8 cellular contexts compared by ENCODE assay signal in genomic region chr2:216108310-216108966, GRCh38. TPM values are rescaled to one million over a fixed set of nuclear protein-coding genes. Genes with fewer than 3 reads are reported as not detected.
DNase-seq lines count a peak whose midpoint lies in the region; ATAC-seq, FAIRE-seq and TF ChIP-seq lines count a peak whose summit lies in the region.

No MANE protein-coding gene starts in this region.

- H2AFZ ChIP-seq in neural cell (ENCODE audit: low read depth, low read length), result peak overlapping the region; percentile 69

- TF ChIP-seq EP300 in neural cell (conservative IDR thresholded peaks at IDR 0.05; ENCODE audit: poor library complexity, severe bottlenecking), result no peak

- POLR2A ChIA-PET in CD4-positive, alpha-beta memory T cell (lab: Charles Lee; ENCODE audit: partially characterized antibody), result interaction anchor here (0.9 to 4.0 kb wide), 12 partner anchors 15 to 390 kb away, joined by 3 to 61 read pairs (median 4); partner anchors contain the start of genes PECR, RPL37A, SMARCAL1 and TMEM169

- H3K9me3 Mint-ChIP-seq in CD4-positive, alpha-beta memory T cell, result peaks cover 0 to 7% (median 0%) of the 10 kb centered on the region in 8 donors

- no peaks in the 10 kb centered on the region for H3K9me2 ChIP-seq in neural cell (ENCODE audit: insufficient read depth, low read length)

- in situ Hi-C loops in ACHN (cut with HindIII; ENCODE audit: low pct_ligation_motif_present, low pct_unique_long_range_greater_than_20kb, low sequenced_read_pairs), result no loop called here

- peaks cover 43% of the 10 kb centered on the region for H3K4me1 ChIP-seq in CD4-positive, alpha-beta memory T cell (ENCODE audit: insufficient read depth, low read length)

- H3K4me2 ChIP-seq in neural cell (ENCODE audit: low read length), result peak overlapping the region; percentile 54

- no peak for DNase-seq in CD4-positive, alpha-beta memory T cell
- DNase-seq in NB4 (ENCODE audit: low read depth) (peak; percentile 30), coronary artery (ENCODE audit: low spot score) (no peak), GM19239 (ENCODE audit: insufficient read length, low spot score) (no peak), ACHN (no peak)

- no peak for TF ChIP-seq RAD21 in neural cell (conservative IDR thresholded peaks at IDR 0.05)

- peaks cover 22 to 42% of the 10 kb centered on the region in 2 donors for H3K36me3 Mint-ChIP-seq in CD4-positive, alpha-beta memory T cell

- TF ChIP-seq CTCF in NB4 (IDR thresholded peaks at IDR 0.05; ENCODE audit: low read depth, low read length), result no peak
- no peak for TF ChIP-seq CTCF in coronary artery (IDR thresholded peaks at IDR 0.05)
- TF ChIP-seq CTCF in neural cell (IDR thresholded peaks at IDR 0.05; ENCODE audit: poor library complexity, severe bottlenecking), result no peak

- peaks cover 2 to 3% of the 10 kb centered on the region in 2 donors for H3K27me3 Mint-ChIP-seq in CD4-positive, alpha-beta memory T cell

- H3K27ac Mint-ChIP-seq in CD4-positive, alpha-beta memory T cell, result peak overlapping the region; percentile 90 to 100 (median 100)

- H3K4me1 Mint-ChIP-seq in CD4-positive, alpha-beta memory T cell, result peaks cover 32 to 53% (median 42%) of the 10 kb centered on the region in 4 donors

- peak overlapping the region; percentile 98 for H3K27ac ChIP-seq in CD4-positive, alpha-beta memory T cell (ENCODE audit: low read depth, low read length)
- H3K27ac ChIP-seq in coronary artery (no peak overlapping the region), neural cell (ENCODE audit: low read length) (peak overlapping the region; percentile 64)

- H3K4me3 Mint-ChIP-seq in CD4-positive, alpha-beta memory T cell, result peak overlapping the region; percentile 83 to 100 (median 100)

- CTCF ChIA-PET in CD4-positive, alpha-beta memory T cell (lab: Charles Lee; ENCODE audit: partially characterized antibody), result interaction anchor here (0.9 to 5.0 kb wide), 9 partner anchors 11 to 306 kb away, joined by 3 to 64 read pairs (median 6); partner anchors contain the start of genes PECR and TMEM169

- intact Hi-C loops in CD4-positive, alpha-beta memory T cell (cut with micrococcal nuclease), result loop anchor here (5.0 kb wide), 1 partner anchor 796 kb away; the partner anchor contains the start of gene ATIC

- H3K79me2 ChIP-seq in neural cell (replicated peaks; ENCODE audit: insufficient read depth, low read length), result peaks cover 31% of the 10 kb centered on the region

- H3K4me3 ChIP-seq in CD4-positive, alpha-beta memory T cell (ENCODE audit: low read length in 2 of 2), result peak overlapping the region in 1 of 2 donors; percentile 11
- H3K4me3 ChIP-seq in NB4 (ENCODE audit: low read depth, low read length) (peak overlapping the region; percentile 69), coronary artery (peak overlapping the region; percentile 75), neural cell (ENCODE audit: low read length) (peak overlapping the region; percentile 87)

- no peaks in the 10 kb centered on the region for H3K27me3 ChIP-seq in CD4-positive, alpha-beta memory T cell (ENCODE audit: insufficient read depth, low read length)
- H3K27me3 ChIP-seq in neural cell (ENCODE audit: insufficient read depth, low read depth, low read length), result no peaks in the 10 kb centered on the region

- TF ChIP-seq POLR2A in NB4 (IDR thresholded peaks at IDR 0.05; ENCODE audit: extremely low read depth, insufficient read length), result no peak

- FAIRE-seq in GM19239 (lab: Jason Lieb, UNC), result no peak

- no peak for ATAC-seq in HG02981 (IDR thresholded peaks at IDR 0.05; ENCODE audit: unreplicated experiment)
- no peak for ATAC-seq in GM21423 (IDR thresholded peaks at IDR 0.05; ENCODE audit: unreplicated experiment)

- no peaks in the 10 kb centered on the region for H3K9me3 ChIP-seq in CD4-positive, alpha-beta memory T cell (ENCODE audit: control insufficient read depth in 1 of 2, low read length in 2 of 2)
- H3K9me3 ChIP-seq in neural cell (ENCODE audit: low read length), result no peaks in the 10 kb centered on the region

- H3K36me3 ChIP-seq in CD4-positive, alpha-beta memory T cell (ENCODE audit: insufficient read depth, low read length), result peaks cover 26% of the 10 kb centered on the region
- peaks cover 3% of the 10 kb centered on the region for H3K36me3 ChIP-seq in neural cell (ENCODE audit: insufficient read depth, low read length)

- peak overlapping the region; percentile 49 for H3K9ac ChIP-seq in neural cell (ENCODE audit: low read length)

- no peaks in the 10 kb centered on the region for H3F3A ChIP-seq in neural cell (ENCODE audit: insufficient read depth, low read length, poor library complexity, severe bottlenecking)

- H4K20me1 ChIP-seq in neural cell (ENCODE audit: insufficient read depth), result no peaks in the 10 kb centered on the region

TF ChIP-seq in neural cell, 6 proteins besides CTCF, POLR2A, EP300 and RAD21:
- no peak for TF ChIP-seq SMC3 (conservative IDR thresholded peaks at IDR 0.05; ENCODE audit: poor library complexity)
- no peak for TF ChIP-seq MXI1 (conservative IDR thresholded peaks at IDR 0.05; ENCODE audit: poor library complexity, severe bottlenecking)
- TF ChIP-seq EZH2 (IDR thresholded peaks at IDR 0.05; ENCODE audit: borderline replicate concordance, insufficient read depth, low read length, poor library complexity, severe bottlenecking), result no peak
- TF ChIP-seq POLR2AphosphoS5 (IDR thresholded peaks at IDR 0.05), result no peak
- TF ChIP-seq TAF1 (IDR thresholded peaks at IDR 0.05; ENCODE audit: low read depth), result no peak
- no peak for TF ChIP-seq REST (IDR thresholded peaks at IDR 0.05; ENCODE audit: borderline replicate concordance)

RNA-seq across cellular contexts. Expression of gene XRCC5, which starts 0.7 kb away (rescaled TPM):
- total RNA-seq in CD4-positive, alpha-beta memory T cell, result 100 to 1,000 TPM; 235 to 240 TPM
- polyA plus RNA-seq in CD4-positive, alpha-beta memory T cell, result 100 to 1,000 TPM; 305 to 348 TPM
- polyA plus RNA-seq in neural cell, result 270 and 279 TPM in 2 replicates
- 609 and 718 TPM in 2 replicates for polyA minus RNA-seq in neural cell

RNA-seq across cellular contexts. Expression of gene TMEM169, which starts 26.7 kb away (rescaled TPM):
- 1 to 10 TPM; 3.6 to 5.1 TPM for total RNA-seq in CD4-positive, alpha-beta memory T cell
- 1 to 10 TPM; 2.0 to 2.4 TPM for polyA plus RNA-seq in CD4-positive, alpha-beta memory T cell
- polyA plus RNA-seq in neural cell, result 28.8 and 29.6 TPM in 2 replicates
- 58.9 and 60.4 TPM in 2 replicates for polyA minus RNA-seq in neural cell

RNA-seq across cellular contexts. Expression of gene PECR, which starts 26.8 kb away (rescaled TPM):
- total RNA-seq in CD4-positive, alpha-beta memory T cell, result 10 to 100 TPM; 16.8 to 20.6 TPM
- 10 to 100 TPM; 30.7 to 36.6 TPM for polyA plus RNA-seq in CD4-positive, alpha-beta memory T cell
- polyA plus RNA-seq in neural cell, result 22.1 and 25.1 TPM in 2 replicates
- polyA minus RNA-seq in neural cell, result 38.0 and 43.5 TPM in 2 replicates

Comparison
In these comparisons a context has a peak if more than half of its experiments do, and no peak if none do; other contexts are left out.
1. H3K27ac ChIP-seq: peak in CD4-positive, alpha-beta memory T cell (single experiment) and neural cell (single experiment); none in coronary artery (0 of 2).